In the genomic region with DNA sequence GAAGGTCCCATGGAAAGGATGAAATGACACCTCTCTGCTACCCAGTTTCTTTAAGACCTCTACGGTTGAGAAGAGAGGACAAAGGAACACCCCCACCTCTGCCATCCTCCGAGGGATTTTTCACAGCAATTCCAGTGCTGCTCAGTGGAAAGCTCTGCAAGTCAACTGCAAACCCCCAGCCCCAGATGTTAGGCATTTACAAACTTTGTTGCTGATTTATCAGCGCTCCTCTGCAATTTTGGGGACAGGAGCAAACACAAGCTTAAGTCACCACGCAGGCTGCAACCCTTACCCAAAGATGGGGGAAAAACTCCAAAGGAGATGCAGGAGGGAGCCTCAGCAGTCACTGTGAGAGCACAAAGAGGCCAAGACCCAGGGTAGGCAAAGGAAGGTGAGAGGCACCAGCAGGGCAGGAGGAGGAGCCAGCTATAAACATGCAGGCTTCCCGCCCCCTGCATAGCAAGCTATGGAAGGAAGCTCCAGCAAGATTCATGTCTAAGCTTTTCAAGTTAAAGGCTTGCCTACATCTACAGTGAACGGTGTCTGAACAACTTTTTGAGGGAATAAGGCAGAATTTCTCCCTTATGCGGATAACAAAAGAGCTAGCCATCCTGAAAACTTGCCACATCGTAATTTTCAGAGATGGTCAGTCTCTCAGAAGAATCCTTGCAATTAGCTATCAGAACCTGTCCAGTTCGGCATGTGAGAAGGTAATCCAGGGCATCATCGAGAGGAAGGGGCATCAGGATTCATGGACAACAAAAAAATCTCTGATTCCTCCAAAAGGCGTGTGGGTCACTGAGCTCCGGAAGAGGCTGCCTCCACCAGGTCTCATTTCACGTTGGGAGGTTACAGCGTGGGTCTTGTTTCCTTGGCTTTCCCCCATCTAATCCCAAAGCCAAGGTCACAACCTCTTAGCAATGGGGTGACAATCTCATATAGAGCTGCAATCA, we compare ENCODE assay signal across 8 cellular contexts. TPM values are rescaled to one million over a fixed set of nuclear protein-coding genes. Genes with fewer than 3 reads are reported as not detected.
A peak's percentile ranks its signal among the peaks of the same experiment; 100 is the strongest.
DNase-seq lines count a peak whose midpoint lies in the region; ATAC-seq and TF ChIP-seq lines count a peak whose summit lies in the region.
"Had no signal": no experiment of that assay in that cellular context is flagged by ENCODE, and none has a peak within 500 bp of the region (broad histone marks: within the 10 kb centered on the region; RNA-seq: fewer than 3 reads in every experiment).

No MANE protein-coding gene starts in this region.

- peaks cover 13% of the 10 kb centered on the region for H3K27me3 Mint-ChIP-seq in glutamatergic neuron (ENCODE audit: unreplicated experiment)

- DNase-seq in activated CD4-positive, alpha-beta T cell treated with anti-CD3 and anti-CD28 coated beads for 48 hours: peak; percentile 61
- DNase-seq in glutamatergic neuron (no peak), AG08395 (ENCODE audit: low spot score) (no peak), NCI-H345 treated with DMSO at 0.1 percent for 48 hours (lab: John Stamatoyannopoulos, UW; ENCODE audit: unreplicated experiment) (no peak)
- DNase-seq in stimulated activated effector memory CD8-positive, alpha-beta T cell treated with anti-CD3 and anti-CD28 coated beads, Interleukin-12 subunit alpha, Interleukin-12 subunit beta, amount 100 ng/mL, for 72 hours (ENCODE audit: low spot score in 2 of 2): no peak

- H3K4me1 Mint-ChIP-seq in glutamatergic neuron (ENCODE audit: low read depth, unreplicated experiment): peaks cover 47% of the 10 kb centered on the region
- H3K4me1 Mint-ChIP-seq in stimulated activated effector memory CD8-positive, alpha-beta T cell treated with anti-CD3 and anti-CD28 coated beads, Interleukin-12 subunit alpha, Interleukin-12 subunit beta, amount 100 ng/mL, for 72 hours: peaks cover 71% of the 10 kb centered on the region

- H3K9ac ChIP-seq in HUES48 (ENCODE audit: low read depth, low read length): no peak overlapping the region

- no peaks in the 10 kb centered on the region for H3K9me3 ChIP-seq in HUES48 (ENCODE audit: control insufficient read depth, insufficient read depth, low read length)
- H3K9me3 ChIP-seq: SJCRH30 had no signal

- H3K9me3 Mint-ChIP-seq in glutamatergic neuron (ENCODE audit: unreplicated experiment): peaks cover 9% of the 10 kb centered on the region
- no peaks in the 10 kb centered on the region for H3K9me3 Mint-ChIP-seq in stimulated activated effector memory CD8-positive, alpha-beta T cell treated with anti-CD3 and anti-CD28 coated beads, Interleukin-12 subunit alpha, Interleukin-12 subunit beta, amount 100 ng/mL, for 72 hours

- peak overlapping the region; percentile 95 for H3K27ac Mint-ChIP-seq in glutamatergic neuron (ENCODE audit: unreplicated experiment)
- peak overlapping the region; percentile 67 for H3K27ac Mint-ChIP-seq in stimulated activated effector memory CD8-positive, alpha-beta T cell treated with anti-CD3 and anti-CD28 coated beads, Interleukin-12 subunit alpha, Interleukin-12 subunit beta, amount 100 ng/mL, for 72 hours

- no peaks in the 10 kb centered on the region for H3K36me3 Mint-ChIP-seq in glutamatergic neuron (ENCODE audit: unreplicated experiment)
- H3K36me3 Mint-ChIP-seq in stimulated activated effector memory CD8-positive, alpha-beta T cell treated with anti-CD3 and anti-CD28 coated beads, Interleukin-12 subunit alpha, Interleukin-12 subunit beta, amount 100 ng/mL, for 72 hours: peaks cover 6% of the 10 kb centered on the region

- no peaks in the 10 kb centered on the region for H3K36me3 ChIP-seq in HUES48 (ENCODE audit: control insufficient read depth, insufficient read depth, low read length)

- no peak for TF ChIP-seq CTCF in glutamatergic neuron (IDR thresholded peaks at IDR 0.05; ENCODE audit: partially characterized antibody, unreplicated experiment)

- H3K27ac ChIP-seq in HUES48 (ENCODE audit: low read depth, low read length): peak overlapping the region; percentile 82
- H3K27ac ChIP-seq: SJCRH30 had no signal

- peak overlapping the region; percentile 97 for H3K4me3 Mint-ChIP-seq in glutamatergic neuron (ENCODE audit: unreplicated experiment)
- peak overlapping the region; percentile 75 for H3K4me3 Mint-ChIP-seq in stimulated activated effector memory CD8-positive, alpha-beta T cell treated with anti-CD3 and anti-CD28 coated beads, Interleukin-12 subunit alpha, Interleukin-12 subunit beta, amount 100 ng/mL, for 72 hours

- H3K27me3 ChIP-seq in HUES48 (ENCODE audit: control insufficient read depth, insufficient read depth, low read length): no peaks in the 10 kb centered on the region
- H3K27me3 ChIP-seq: SJCRH30 had no signal

- no peak for ATAC-seq in stimulated activated effector memory CD8-positive, alpha-beta T cell treated with anti-CD3 and anti-CD28 coated beads, Interleukin-12 subunit alpha, Interleukin-12 subunit beta, amount 100 ng/mL, for 72 hours
- ATAC-seq in HG03432 (IDR thresholded peaks at IDR 0.05; ENCODE audit: unreplicated experiment): no peak

- peaks cover 62% of the 10 kb centered on the region for H3K4me1 ChIP-seq in HUES48 (ENCODE audit: control insufficient read depth, insufficient read depth, low read length)

- H3K4me3 ChIP-seq in HUES48 (ENCODE audit: low read depth, low read length): peak overlapping the region; percentile 40
- H3K4me3 ChIP-seq: SJCRH30 had no signal

RNA-seq across cellular contexts. Expression of gene CTDSP2, which starts 3.9 kb away (rescaled TPM):
- 127 TPM for total RNA-seq in glutamatergic neuron (ENCODE audit: unreplicated experiment)

RNA-seq across cellular contexts. Expression of gene AVIL, which starts 24.1 kb away (rescaled TPM):
- 4.8 TPM for total RNA-seq in glutamatergic neuron (ENCODE audit: unreplicated experiment)
